Comparison of ENCODE assay signal across 13 cellular contexts in genomic region chr18:79798346-79798998, GRCh38. TPM values are rescaled to one million over a fixed set of nuclear protein-coding genes. Genes with fewer than 3 reads are reported as not detected.
DNase-seq lines count a peak whose midpoint lies in the region; ATAC-seq and TF ChIP-seq lines count a peak whose summit lies in the region.
"Had no signal": no experiment of that assay in that cellular context is flagged by ENCODE, and none has a peak within 500 bp of the region (broad histone marks: within the 10 kb centered on the region; RNA-seq: fewer than 3 reads in every experiment).

No MANE protein-coding gene starts in this region.

- H3K4me1 ChIP-seq in heart left ventricle (peaks cover 5 to 26% (median 9%) of the 10 kb centered on the region in 12 donors), upper lobe of right lung (peaks cover 10% of the 10 kb centered on the region)
- no peaks in the 10 kb centered on the region for H3K4me1 ChIP-seq in naive thymus-derived CD4-positive, alpha-beta T cell (ENCODE audit: control insufficient read depth in 2 of 2, insufficient read depth in 2 of 2, low read length in 2 of 2)

- H3K9me3 ChIP-seq in heart left ventricle (no peaks in the 10 kb centered on the region), upper lobe of right lung (no peaks in the 10 kb centered on the region)
- no peaks in the 10 kb centered on the region for H3K9me3 ChIP-seq in naive thymus-derived CD4-positive, alpha-beta T cell (ENCODE audit: control insufficient read depth in 2 of 3, low read length in 3 of 3)
- H3K9me3 ChIP-seq: adrenal gland had no signal

- H3K36me3 ChIP-seq in heart left ventricle: no peaks in the 10 kb centered on the region
- no peaks in the 10 kb centered on the region for H3K36me3 ChIP-seq in naive thymus-derived CD4-positive, alpha-beta T cell (ENCODE audit: control insufficient read depth in 2 of 3, insufficient read depth in 3 of 3, low read length in 3 of 3)
- H3K36me3 ChIP-seq in upper lobe of right lung: no peaks in the 10 kb centered on the region
- H3K36me3 ChIP-seq: adrenal gland had no signal

- POLR2A ChIA-PET in naive thymus-derived CD4-positive, alpha-beta T cell (lab: Charles Lee): no interaction called here

- peak overlapping the region in 6 of 10 donors; percentile 30 to 79 (median 40) for H3K4me3 Mint-ChIP-seq in naive thymus-derived CD4-positive, alpha-beta T cell

- H3K4me1 Mint-ChIP-seq in naive thymus-derived CD4-positive, alpha-beta T cell: peaks cover 6 to 21% (median 17%) of the 10 kb centered on the region in 7 donors

- DNase-seq in heart left ventricle (peak in 2 of 5 donors; percentile 2 to 64), Right ventricle myocardium superior (no peak), epithelial cell of proximal tubule (ENCODE audit: low read depth) (no peak), upper lobe of right lung (peak; percentile 63)
- no peak for DNase-seq in naive thymus-derived CD4-positive, alpha-beta T cell
- DNase-seq: activated CD4-positive, alpha-beta T cell treated with anti-CD3 and anti-CD28 coated beads, Interleukin-2, amount 50 U/mL, for 4 hours; adrenal gland; NCI-H1436 treated with DMSO at 0.1 percent for 48 hours; SIG-M5 had no signal

- no peak for ATAC-seq in heart left ventricle
- no peak for ATAC-seq in Right ventricle myocardium superior (ENCODE audit: poor library complexity)
- no peak for ATAC-seq in naive thymus-derived CD4-positive, alpha-beta T cell
- ATAC-seq in upper lobe of right lung: no peak
- ATAC-seq in HG02798 (IDR thresholded peaks at IDR 0.05; ENCODE audit: poor library complexity, unreplicated experiment): no peak
- ATAC-seq in GM21381 (IDR thresholded peaks at IDR 0.05; ENCODE audit: unreplicated experiment): no peak
- no peak for ATAC-seq in HG03460 (IDR thresholded peaks at IDR 0.05; ENCODE audit: unreplicated experiment)

- peaks cover 30 to 50% (median 41%) of the 10 kb centered on the region in 5 donors for H3K27me3 Mint-ChIP-seq in naive thymus-derived CD4-positive, alpha-beta T cell

- CTCF ChIA-PET in naive thymus-derived CD4-positive, alpha-beta T cell (lab: Charles Lee): no interaction called here

- H3K27ac ChIP-seq in heart left ventricle (no peak overlapping the region), upper lobe of right lung (no peak overlapping the region)
- no peak overlapping the region for H3K27ac ChIP-seq in naive thymus-derived CD4-positive, alpha-beta T cell (ENCODE audit: low read depth, low read length)
- H3K27ac ChIP-seq: adrenal gland had no signal

- peaks cover 0 to 3% (median 0%) of the 10 kb centered on the region in 11 donors for H3K9me3 Mint-ChIP-seq in naive thymus-derived CD4-positive, alpha-beta T cell
- H3K9me3 Mint-ChIP-seq: stimulated activated naive CD8-positive, alpha-beta T cell treated with anti-CD3 and anti-CD28 coated beads, Interleukin-15, Interleukin-2, amounts not matched to agents 100 ng/mL and 50 ng/mL, for 24 hours had no signal

- TF ChIP-seq POLR2A in heart left ventricle (IDR thresholded peaks at IDR 0.05): no peak

- WGBS in heart left ventricle, 4 donors: 1% methylated on average over 78 of the region's 78 CpGs; no CpG with 5 or more reads in 2 of the 4 donors

- peak overlapping the region; percentile 21 to 58 (median 36) for H3K4me3 ChIP-seq in heart left ventricle
- peak overlapping the region; percentile 16 for H3K4me3 ChIP-seq in epithelial cell of proximal tubule (ENCODE audit: low read depth, low read length)
- H3K4me3 ChIP-seq in naive thymus-derived CD4-positive, alpha-beta T cell (ENCODE audit: low read length): no peak overlapping the region
- peak overlapping the region; percentile 26 for H3K4me3 ChIP-seq in upper lobe of right lung

- no peak overlapping the region for H3K27ac Mint-ChIP-seq in naive thymus-derived CD4-positive, alpha-beta T cell
- H3K27ac Mint-ChIP-seq: stimulated activated naive CD8-positive, alpha-beta T cell treated with anti-CD3 and anti-CD28 coated beads, Interleukin-15, Interleukin-2, amounts not matched to agents 100 ng/mL and 50 ng/mL, for 24 hours had no signal

- H3K27me3 ChIP-seq in heart left ventricle (peaks cover 23 to 53% (median 38%) of the 10 kb centered on the region in 9 donors), upper lobe of right lung (peaks cover 53% of the 10 kb centered on the region)
- H3K27me3 ChIP-seq in naive thymus-derived CD4-positive, alpha-beta T cell (ENCODE audit: control insufficient read depth in 2 of 2, insufficient read depth in 2 of 2, low read length in 2 of 2): peaks cover 0 to 10% of the 10 kb centered on the region in 2 donors

- intact Hi-C loops in heart left ventricle (cut with DNase I) (loop anchor here in 1 of 10 donors (10.0 kb wide), 1 partner anchor 176 kb away; no protein-coding TSS in a partner anchor), Right ventricle myocardium superior (cut with DNase I) (no loop called here), upper lobe of right lung (cut with DNase I) (no loop called here)
- intact Hi-C loops in naive thymus-derived CD4-positive, alpha-beta T cell (cut with micrococcal nuclease): loop anchor here (10.0 kb wide), 3 partner anchors 166 to 346 kb away; partner anchors contain the start of genes HSBP1L1 (in 1 of the 2) and TXNL4A (in 1 of the 2)

- TF ChIP-seq CTCF in heart left ventricle (IDR thresholded peaks at IDR 0.05) (no peak), epithelial cell of proximal tubule (conservative IDR thresholded peaks at IDR 0.05; ENCODE audit: low read depth, low read length) (no peak), upper lobe of right lung (IDR thresholded peaks at IDR 0.05) (no peak)

- peaks cover 0 to 9% (median 5%) of the 10 kb centered on the region in 5 donors for H3K36me3 Mint-ChIP-seq in naive thymus-derived CD4-positive, alpha-beta T cell

RNA-seq across cellular contexts. Expression of gene KCNG2, which starts 0.7 kb away (rescaled TPM):
- 1 to 10 TPM in 1 of 9 donors, under 1 TPM in 1, not detected in 7; 0.18 to 1.5 TPM for total RNA-seq in heart left ventricle
- polyA plus RNA-seq in heart left ventricle: under 1 TPM in 1 of 2 donors, not detected in 1; 0.07 TPM
- total RNA-seq in Right ventricle myocardium superior: not detected
- total RNA-seq in epithelial cell of proximal tubule: not detected in 2 replicates
- not detected for total RNA-seq in naive thymus-derived CD4-positive, alpha-beta T cell
- polyA plus RNA-seq in naive thymus-derived CD4-positive, alpha-beta T cell: not detected
- total RNA-seq in upper lobe of right lung: 0.46 TPM

Comparison
In these comparisons a context has a peak if more than half of its experiments do, and no peak if none do; other contexts are left out.
1. intact Hi-C loops: an anchor here in naive thymus-derived CD4-positive, alpha-beta T cell (10.0 kb wide); none called in Right ventricle myocardium superior and upper lobe of right lung.